12 cellular contexts compared by ENCODE assay signal in the genomic region with DNA sequence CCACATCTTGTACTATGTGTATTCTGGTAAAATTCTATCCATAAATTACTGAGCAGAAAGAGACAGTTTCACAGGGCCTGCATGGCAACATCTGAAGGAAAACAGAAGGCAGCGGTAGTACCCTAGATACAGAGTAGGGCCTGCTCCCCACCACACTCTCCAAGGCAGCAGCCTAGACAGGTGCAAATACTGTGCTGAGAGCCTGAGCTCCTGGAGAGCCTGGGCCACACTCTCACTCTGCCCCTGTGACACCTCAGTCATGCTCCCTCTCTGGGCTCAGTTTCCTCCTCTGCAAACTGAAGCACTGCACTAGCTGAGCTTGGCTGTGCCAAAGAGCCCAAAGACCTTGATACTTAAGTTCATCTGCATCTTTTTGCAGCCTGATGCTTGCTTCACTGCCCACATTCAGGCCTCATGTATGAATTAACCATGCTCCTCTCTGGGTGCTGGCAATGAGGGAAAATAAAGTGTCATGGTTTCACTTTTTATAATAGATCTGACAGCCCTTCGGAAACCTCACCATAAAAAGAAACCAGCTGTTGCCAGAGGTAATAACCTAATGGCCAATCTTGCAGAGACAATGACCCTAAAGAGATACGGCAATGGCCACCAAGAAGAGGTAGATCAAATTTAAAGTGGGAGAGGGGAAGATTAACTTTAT.
DNase-seq lines count a peak whose midpoint lies in the region; ATAC-seq and TF ChIP-seq lines count a peak whose summit lies in the region.
"Had no signal": no experiment of that assay in that cellular context is flagged by ENCODE, and none has a peak within 500 bp of the region (broad histone marks: within the 10 kb centered on the region; RNA-seq: fewer than 3 reads in every experiment).

No MANE protein-coding gene starts in this region.

- intact Hi-C loops in Panc1 (cut with micrococcal nuclease; ENCODE audit: unreplicated experiment): no loop called here

- TF ChIP-seq CTCF in GM12865 (IDR thresholded peaks at IDR 0.05; ENCODE audit: insufficient read depth, low read depth, low read length, missing control alignments) (no peak), Panc1 (IDR thresholded peaks at IDR 0.05) (no peak)

- H3K9me3 ChIP-seq in Panc1 (ENCODE audit: control insufficient read depth, insufficient read depth, low read depth, low read length): no peaks in the 10 kb centered on the region
- no peaks in the 10 kb centered on the region for H3K9me3 ChIP-seq in effector memory CD4-positive, alpha-beta T cell (ENCODE audit: control insufficient read depth, low read length)

- no peak overlapping the region for H3K27ac ChIP-seq in Panc1 (ENCODE audit: low read length)
- H3K27ac ChIP-seq in effector memory CD4-positive, alpha-beta T cell (ENCODE audit: insufficient read depth, low read length, poor library complexity, severe bottlenecking): no peak overlapping the region

- ATAC-seq in GM19328 (IDR thresholded peaks at IDR 0.05; ENCODE audit: unreplicated experiment) (peak; percentile 58), HG02938 (IDR thresholded peaks at IDR 0.05; ENCODE audit: unreplicated experiment) (peak; percentile 90), Panc1 (0 out of 2 replicates have a peak, but pooled peaks have one; percentile 38)
- ATAC-seq: HCT116 had no signal

- H3K36me3 ChIP-seq in Panc1 (ENCODE audit: control insufficient read depth, insufficient read depth, low read length): no peaks in the 10 kb centered on the region
- H3K36me3 ChIP-seq in effector memory CD4-positive, alpha-beta T cell (ENCODE audit: control insufficient read depth, insufficient read depth, low read length): no peaks in the 10 kb centered on the region

- BruUV-seq in Panc1 (replicated peaks; lab: Mats Ljungman, UMichigan): no TSS peak

- in situ Hi-C loops in Panc1 (cut with HindIII; ENCODE audit: low pct_unique_long_range_greater_than_20kb, low sequenced_read_pairs): no loop called here

- CTCF ChIA-PET in Panc1 (lab: Charles Lee): no interaction called here

- H3K27me3 ChIP-seq in Panc1 (ENCODE audit: control insufficient read depth, insufficient read depth, low read length): no peaks in the 10 kb centered on the region; the same call in none of the 2 replicates
- no peaks in the 10 kb centered on the region for H3K27me3 ChIP-seq in effector memory CD4-positive, alpha-beta T cell (replicated peaks; ENCODE audit: control insufficient read depth, insufficient read depth, low read length, poor library complexity, severe bottlenecking)

- DNase-seq in GM12865 (ENCODE audit: low read depth) (peak; percentile 71), Panc1 (ENCODE audit: low read depth, low spot score) (no peak), NK-92 (lab: John Stamatoyannopoulos, UW; ENCODE audit: unreplicated experiment) (no peak), NCI-H2227 treated with DMSO at 0.1 percent for 48 hours (lab: John Stamatoyannopoulos, UW) (no peak)
- DNase-seq in effector memory CD4-positive, alpha-beta T cell: no peak
- no peak for DNase-seq in activated naive CD4-positive, alpha-beta T cell treated with Interleukin-2 at 50 U/mL for 16 hours
- DNase-seq: CD4-positive, alpha-beta memory T cell; hypothalamus; NCI-H510A had no signal

- no peaks in the 10 kb centered on the region for H3K4me1 ChIP-seq in Panc1 (ENCODE audit: control insufficient read depth, insufficient read depth, low read length)
- no peaks in the 10 kb centered on the region for H3K4me1 ChIP-seq in effector memory CD4-positive, alpha-beta T cell (ENCODE audit: control insufficient read depth, insufficient read depth, low read length, poor library complexity, severe bottlenecking)

- no peak overlapping the region for H3K4me3 ChIP-seq in GM12865 (ENCODE audit: low read depth, low read length)
- H3K4me3 ChIP-seq in Panc1 (ENCODE audit: low read depth in 2 of 2, low read length in 2 of 2): no peak overlapping the region
- no peak overlapping the region for H3K4me3 ChIP-seq in effector memory CD4-positive, alpha-beta T cell (ENCODE audit: insufficient read depth, low read depth, low read length, poor library complexity, severe bottlenecking)

- POLR2A ChIA-PET in Panc1 (lab: Charles Lee): no interaction called here

Comparison
In these comparisons a context has a peak if more than half of its experiments do, and no peak if none do; other contexts are left out.
1. ATAC-seq: peak in every context shown above with its lines; median percentile 90 in HG02938; 58 in GM19328; 38 in Panc1.